In the genomic region with DNA sequence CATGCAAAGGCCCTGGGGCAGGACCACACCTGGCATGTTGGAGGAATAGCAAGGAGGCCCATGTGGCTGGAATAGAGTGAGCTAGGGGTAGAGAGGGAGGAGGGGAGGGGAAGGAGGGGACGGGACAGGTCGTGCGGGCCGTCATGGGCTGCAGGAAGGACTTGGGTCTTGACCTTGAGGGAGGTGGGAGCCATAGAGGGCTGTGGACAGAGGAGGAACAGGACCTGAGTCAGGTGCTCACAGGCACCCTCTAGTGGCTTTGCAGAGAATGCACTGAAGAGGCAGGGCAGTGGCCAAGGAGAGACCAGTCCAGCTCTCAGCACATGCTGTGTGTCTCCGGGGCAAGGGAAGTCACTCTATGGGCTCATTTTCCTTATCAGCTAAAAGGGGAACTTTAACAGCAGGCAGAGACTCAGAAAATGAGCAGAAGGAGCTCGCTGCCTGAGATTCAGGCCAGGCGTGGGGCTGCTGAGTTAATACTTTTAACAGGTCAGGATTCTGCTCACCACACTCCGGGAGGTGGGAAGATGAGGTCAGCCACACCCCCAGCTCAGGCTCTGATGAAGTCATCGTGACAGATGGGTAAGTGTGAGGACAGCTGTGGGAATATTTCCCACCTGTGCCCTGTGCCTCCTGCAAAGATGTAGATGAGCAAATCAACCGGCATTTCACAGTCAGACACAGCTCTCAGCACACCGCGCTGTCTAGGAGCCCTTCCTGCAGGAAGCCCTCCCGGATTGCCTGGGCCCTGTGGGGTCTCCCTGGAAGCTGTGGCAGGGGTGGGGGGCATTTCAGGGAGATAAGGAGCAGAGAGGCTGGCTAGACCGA, we compare ENCODE assay signal across 9 cellular contexts. TPM values are rescaled to one million over a fixed set of nuclear protein-coding genes. Genes with fewer than 3 reads are reported as not detected.
A peak's percentile ranks its signal among the peaks of the same experiment; 100 is the strongest.
DNase-seq lines count a peak whose midpoint lies in the region; ATAC-seq and TF ChIP-seq lines count a peak whose summit lies in the region.
"Had no signal": no experiment of that assay in that cellular context is flagged by ENCODE, and none has a peak within 500 bp of the region (broad histone marks: within the 10 kb centered on the region; RNA-seq: fewer than 3 reads in every experiment).

No MANE protein-coding gene starts in this region.

- H3K4me1 ChIP-seq in neutrophil (ENCODE audit: control insufficient read depth in 1 of 2, insufficient read depth in 1 of 2, low read depth in 1 of 2, low read length in 1 of 2): peaks cover 20 to 24% of the 10 kb centered on the region in 2 experiments

- CTCF ChIA-PET in CD4-positive, alpha-beta T cell (lab: Charles Lee): interaction anchor here (0.5 to 1.3 kb wide), 3 partner anchors 22 to 66 kb away, joined by 3 to 5 read pairs (median 4); no protein-coding TSS in a partner anchor

- H3K27ac Mint-ChIP-seq in CD4-positive, alpha-beta T cell: no peak overlapping the region

- H3K9me3 Mint-ChIP-seq in CD4-positive, alpha-beta T cell: no peaks in the 10 kb centered on the region
- H3K9me3 Mint-ChIP-seq in activated T-cell treated with anti-CD3 and anti-CD28 coated beads, Interleukin-2, amount 50 U/mL, for 4 hours: no peaks in the 10 kb centered on the region

- no peaks in the 10 kb centered on the region for H3K36me3 ChIP-seq in neutrophil
- H3K36me3 ChIP-seq: ovary had no signal

- intact Hi-C loops in CD4-positive, alpha-beta T cell (cut with DNase I, micrococcal nuclease): loop anchor here in 1 of 2 experiments (10.0 kb wide), 1 partner anchor 389 kb away; the partner anchor contains the start of gene YJU2

- no peaks in the 10 kb centered on the region for H3K9me3 ChIP-seq in CD4-positive, alpha-beta T cell (ENCODE audit: control insufficient read depth, low read length)
- H3K9me3 ChIP-seq in neutrophil: no peaks in the 10 kb centered on the region
- H3K9me3 ChIP-seq: ovary had no signal

- POLR2A ChIA-PET in CD4-positive, alpha-beta T cell (lab: Charles Lee): no interaction called here

- TF ChIP-seq CTCF in CD4-positive, alpha-beta T cell (IDR thresholded peaks at IDR 0.05): peak; percentile 57
- peak; percentile 92 for TF ChIP-seq CTCF in HFF-Myc (IDR thresholded peaks at IDR 0.05; ENCODE audit: low read depth, low read length, missing control alignments)
- peak; percentile 93 for TF ChIP-seq CTCF in fibroblast of villous mesenchyme (IDR thresholded peaks at IDR 0.05; ENCODE audit: insufficient read depth, low read depth, low read length)
- peak; percentile 96 for TF ChIP-seq CTCF in neutrophil (IDR thresholded peaks at IDR 0.05)

- H3K4me1 Mint-ChIP-seq in CD4-positive, alpha-beta T cell (ENCODE audit: low read depth): peaks cover 17% of the 10 kb centered on the region
- peaks cover 14% of the 10 kb centered on the region for H3K4me1 Mint-ChIP-seq in activated T-cell treated with anti-CD3 and anti-CD28 coated beads, Interleukin-2, amount 50 U/mL, for 4 hours (ENCODE audit: low read depth)

- no peaks in the 10 kb centered on the region for H3K36me3 Mint-ChIP-seq in CD4-positive, alpha-beta T cell (ENCODE audit: low read depth)
- no peaks in the 10 kb centered on the region for H3K36me3 Mint-ChIP-seq in activated T-cell treated with anti-CD3 and anti-CD28 coated beads, Interleukin-2, amount 50 U/mL, for 4 hours (ENCODE audit: insufficient read depth)

- DNase-seq in CD4-positive, alpha-beta T cell: peak in 4 of 10 experiments; percentile 20 to 33 (median 28)
- DNase-seq in HFF-Myc (ENCODE audit: extremely low read depth, low read depth) (peak; percentile 53), OCI-M1 (lab: John Stamatoyannopoulos, UW) (peak; percentile 99), fibroblast of villous mesenchyme (ENCODE audit: low read depth) (peak; percentile 86)
- DNase-seq in activated T-cell treated with anti-CD3 and anti-CD28 coated beads, Interleukin-2, amount 50 U/mL, for 4 hours: peak; percentile 29

- H3K27me3 Mint-ChIP-seq in CD4-positive, alpha-beta T cell: peaks cover 5% of the 10 kb centered on the region
- peaks cover 3% of the 10 kb centered on the region for H3K27me3 Mint-ChIP-seq in activated T-cell treated with anti-CD3 and anti-CD28 coated beads, Interleukin-2, amount 50 U/mL, for 4 hours (ENCODE audit: low read depth)

- H3K4me3 ChIP-seq in HFF-Myc (replicated peaks; ENCODE audit: low read depth, low read length) (no peak overlapping the region), fibroblast of villous mesenchyme (ENCODE audit: low read depth, low read length) (no peak overlapping the region), neutrophil (ENCODE audit: low read depth in 1 of 2, low read length in 1 of 2) (peak overlapping the region; percentile 8 to 28)
- H3K4me3 ChIP-seq: ovary had no signal

- peak; percentile 45 for ATAC-seq in CD4-positive, alpha-beta T cell (ENCODE audit: poor library complexity)
- ATAC-seq in activated T-cell treated with anti-CD3 and anti-CD28 coated beads, Interleukin-2, amount 50 U/mL, for 4 hours: peak in 1 of 2 donors; percentile 63
- no peak for ATAC-seq in HG03097 (IDR thresholded peaks at IDR 0.05; ENCODE audit: low FRiP score, unreplicated experiment)
- no peak for ATAC-seq in GM18511 (IDR thresholded peaks at IDR 0.05; ENCODE audit: unreplicated experiment)

- H3K27me3 ChIP-seq in CD4-positive, alpha-beta T cell (ENCODE audit: control insufficient read depth, insufficient read depth, low read length): no peaks in the 10 kb centered on the region
- peaks cover 14% of the 10 kb centered on the region for H3K27me3 ChIP-seq in neutrophil
- H3K27me3 ChIP-seq: ovary had no signal

- H3K27ac ChIP-seq in CD4-positive, alpha-beta T cell (ENCODE audit: low read depth, low read length): no peak overlapping the region
- H3K27ac ChIP-seq in neutrophil: peak overlapping the region; percentile 76
- H3K27ac ChIP-seq: ovary had no signal

- peak overlapping the region; percentile 58 for H3K4me3 Mint-ChIP-seq in CD4-positive, alpha-beta T cell
- H3K4me3 Mint-ChIP-seq in activated T-cell treated with anti-CD3 and anti-CD28 coated beads, Interleukin-2, amount 50 U/mL, for 4 hours: no peak overlapping the region

RNA-seq across cellular contexts. Expression of gene TNFAIP8L1, which starts 6.0 kb away (rescaled TPM):
- total RNA-seq in CD4-positive, alpha-beta T cell: 1 to 10 TPM; 4.4 to 5.1 TPM
- 1 to 10 TPM; 3.2 to 4.0 (median 3.9) TPM for total RNA-seq in activated T-cell treated with anti-CD3 and anti-CD28 coated beads, Interleukin-2, amount 50 U/mL, for 4 hours
- total RNA-seq in fibroblast of villous mesenchyme: 4.2 and 4.3 TPM in 2 replicates

RNA-seq across cellular contexts. Expression of gene MYDGF, which starts 36.8 kb away (rescaled TPM):
- 10 to 100 TPM; 22.0 to 23.0 TPM for total RNA-seq in CD4-positive, alpha-beta T cell
- total RNA-seq in activated T-cell treated with anti-CD3 and anti-CD28 coated beads, Interleukin-2, amount 50 U/mL, for 4 hours: 100 to 1,000 TPM; 129 to 150 (median 134) TPM
- total RNA-seq in fibroblast of villous mesenchyme: 179 and 205 TPM in 2 replicates

Comparison
In these comparisons a context has a peak if more than half of its experiments do, and no peak if none do; other contexts are left out.
1. H3K4me3 ChIP-seq: peak in neutrophil (2 of 2); none in HFF-Myc (single experiment) and fibroblast of villous mesenchyme (single experiment).
2. Peak in every context shown above with its lines, with median percentiles within 50 percentile points of each other: CTCF ChIP-seq.